ENCODE assay signal across 11 cellular contexts in genomic region chr3:59406943-59407342, GRCh38.
A peak's percentile ranks its signal among the peaks of the same experiment; 100 is the strongest.
DNase-seq lines count a peak whose midpoint lies in the region; ATAC-seq and TF ChIP-seq lines count a peak whose summit lies in the region.
"Had no signal": no experiment of that assay in that cellular context is flagged by ENCODE, and none has a peak within 500 bp of the region (broad histone marks: within the 10 kb centered on the region; RNA-seq: fewer than 3 reads in every experiment).

No MANE protein-coding gene starts in this region.

- H3K9me3 Mint-ChIP-seq in activated CD8-positive, alpha-beta T cell treated with anti-CD3 and anti-CD28 coated beads, Interleukin-2, amount 10 ng/mL, durations not matched to agents 7 days and 5 days (ENCODE audit: insufficient read depth) = no peaks in the 10 kb centered on the region
- no peaks in the 10 kb centered on the region for H3K9me3 Mint-ChIP-seq in natural killer cell

- DNase-seq in GM20000 (ENCODE audit: low spot score) (peak; percentile 47), natural killer cell (no peak), HAP-1 (ENCODE audit: low spot score in 2 of 2) (no peak), NCI-H774 (lab: John Stamatoyannopoulos, UW) (no peak)
- no peak for DNase-seq in activated CD8-positive, alpha-beta T cell treated with anti-CD3 and anti-CD28 coated beads, Interleukin-2, amount 10 ng/mL, durations not matched to agents 7 days and 5 days
- DNase-seq: pancreas, WERI-Rb-1 had no signal

- CTCF ChIA-PET in activated CD8-positive, alpha-beta T cell treated with anti-CD3 and anti-CD28 coated beads, Interleukin-2, amount 10 ng/mL, durations not matched to agents 7 days and 5 days (lab: Charles Lee) = interaction anchor here (1.3 kb wide), 1 partner anchor 93 kb away, joined by 3 read pairs; no protein-coding TSS in a partner anchor

- H3K9me3 ChIP-seq in HAP-1 = no peaks in the 10 kb centered on the region
- H3K9me3 ChIP-seq: pancreas had no signal

- H3K27ac Mint-ChIP-seq in activated CD8-positive, alpha-beta T cell treated with anti-CD3 and anti-CD28 coated beads, Interleukin-2, amount 10 ng/mL, durations not matched to agents 7 days and 5 days = peak overlapping the region; percentile 40
- no peak overlapping the region for H3K27ac Mint-ChIP-seq in natural killer cell

- intact Hi-C loops in natural killer cell (cut with micrococcal nuclease) = no loop called here

- TF ChIP-seq CTCF in GM20000 (IDR thresholded peaks at IDR 0.05; ENCODE audit: extremely low read depth, missing control alignments) (no peak), natural killer cell (IDR thresholded peaks at IDR 0.05) (no peak)

- H3K4me1 ChIP-seq in HAP-1 = no peaks in the 10 kb centered on the region
- H3K4me1 ChIP-seq: pancreas had no signal

- in situ Hi-C loops in HAP-1 (cut with MboI; ENCODE audit: low sequenced_read_pairs) = no loop called here

- H3K27me3 ChIP-seq in HAP-1 (ENCODE audit: low read depth) = no peaks in the 10 kb centered on the region
- H3K27me3 ChIP-seq: pancreas had no signal

- H3K4me1 Mint-ChIP-seq in activated CD8-positive, alpha-beta T cell treated with anti-CD3 and anti-CD28 coated beads, Interleukin-2, amount 10 ng/mL, durations not matched to agents 7 days and 5 days (ENCODE audit: low read depth) = peaks cover 13% of the 10 kb centered on the region
- peaks cover 0 to 4% of the 10 kb centered on the region in 2 donors for H3K4me1 Mint-ChIP-seq in natural killer cell

- POLR2A ChIA-PET in activated CD8-positive, alpha-beta T cell treated with anti-CD3 and anti-CD28 coated beads, Interleukin-2, amount 10 ng/mL, durations not matched to agents 7 days and 5 days (lab: Charles Lee) = no interaction called here

- no peak overlapping the region for H3K4me3 ChIP-seq in HAP-1
- H3K4me3 ChIP-seq: pancreas had no signal

- H3K4me3 Mint-ChIP-seq in activated CD8-positive, alpha-beta T cell treated with anti-CD3 and anti-CD28 coated beads, Interleukin-2, amount 10 ng/mL, durations not matched to agents 7 days and 5 days = no peak overlapping the region
- no peak overlapping the region for H3K4me3 Mint-ChIP-seq in natural killer cell

- H3K36me3 Mint-ChIP-seq in activated CD8-positive, alpha-beta T cell treated with anti-CD3 and anti-CD28 coated beads, Interleukin-2, amount 10 ng/mL, durations not matched to agents 7 days and 5 days (ENCODE audit: low read depth) = no peaks in the 10 kb centered on the region
- no peaks in the 10 kb centered on the region for H3K36me3 Mint-ChIP-seq in natural killer cell

- ATAC-seq in GM18520 (IDR thresholded peaks at IDR 0.05; ENCODE audit: unreplicated experiment) (peak; percentile 79), HG03045 (IDR thresholded peaks at IDR 0.05; ENCODE audit: unreplicated experiment) (peak; percentile 87), natural killer cell (no peak), esophagus mucosa (no peak)
- ATAC-seq in activated CD8-positive, alpha-beta T cell treated with anti-CD3 and anti-CD28 coated beads, Interleukin-2, amount 10 ng/mL, durations not matched to agents 7 days and 5 days = no peak
- ATAC-seq: Panc1, pancreas had no signal

- no peaks in the 10 kb centered on the region for H3K36me3 ChIP-seq in HAP-1 (replicated peaks)
- H3K36me3 ChIP-seq: pancreas, WERI-Rb-1 had no signal

- H3K27me3 Mint-ChIP-seq in activated CD8-positive, alpha-beta T cell treated with anti-CD3 and anti-CD28 coated beads, Interleukin-2, amount 10 ng/mL, durations not matched to agents 7 days and 5 days (ENCODE audit: low read depth) = no peaks in the 10 kb centered on the region
- no peaks in the 10 kb centered on the region for H3K27me3 Mint-ChIP-seq in natural killer cell (ENCODE audit: low read depth in 2 of 2)

Comparison
In these comparisons a context has a peak if more than half of its experiments do, and no peak if none do; other contexts are left out.
1. ATAC-seq: peak in GM18520 (single experiment) and HG03045 (single experiment); none in activated CD8-positive, alpha-beta T cell treated with anti-CD3 and anti-CD28 coated beads, Interleukin-2, amount 10 ng/mL, durations not matched to agents 7 days and 5 days (single experiment), natural killer cell (0 of 3) and esophagus mucosa (single experiment).